In genomic region chr20:57686931-57687652, GRCh38 we compare ENCODE assay signal across 20 cellular contexts. TPM values are rescaled to one million over a fixed set of nuclear protein-coding genes. Genes with fewer than 3 reads are reported as not detected.
A peak's percentile ranks its signal among the peaks of the same experiment; 100 is the strongest.
DNase-seq lines count a peak whose midpoint lies in the region; ATAC-seq, FAIRE-seq and TF ChIP-seq lines count a peak whose summit lies in the region.
"Had no signal": no experiment of that assay in that cellular context is flagged by ENCODE, and none has a peak within 500 bp of the region (broad histone marks: within the 10 kb centered on the region; RNA-seq: fewer than 3 reads in every experiment).

No MANE protein-coding gene starts in this region.

- no peak overlapping the region for H3K4me3 Mint-ChIP-seq in CD8-positive, alpha-beta T cell
- H3K4me3 Mint-ChIP-seq: activated CD4-positive, alpha-beta T cell treated with anti-CD3 and anti-CD28 coated beads, Interleukin-2, amount 10 ng/mL, durations not matched to agents 24 days and 14 days; activated T-helper 1 cell treated with anti-CD3 and anti-CD28 coated beads, Interleukin-12 subunit alpha, Interleukin-12 subunit beta, Interleukin-2, Interleukin-4 antibody, amounts not matched to agents 30 ng/mL and 10 ng/mL and 1 ng/mL, durations not matched to agents 14 hours and 24 hours and 36 hours; H9; neural crest cell; T-helper 2 cell treated with Interferon-gamma antibody and Interleukin-4, amounts not matched to agents 5 μg/mL and 100 μg/mL, for 36 hours had no signal

- H2AFZ ChIP-seq in OCI-LY7 (ENCODE audit: low read length) (no peak overlapping the region), trophoblast cell (ENCODE audit: insufficient read depth, low read length, poor library complexity) (no peak overlapping the region)

- CTCF ChIA-PET in CD8-positive, alpha-beta T cell (lab: Charles Lee) = no interaction called here
- CTCF ChIA-PET in OCI-LY7 (lab: Charles Lee; ENCODE audit: unreplicated experiment) = interaction anchor here (0.6 to 0.9 kb wide), 2 partner anchors 64 to 1079 kb away, joined by 3 read pairs; no protein-coding TSS in a partner anchor

- H3K4me1 ChIP-seq in CD8-positive, alpha-beta T cell (ENCODE audit: insufficient read depth, low read length) = no peaks in the 10 kb centered on the region
- H3K4me1 ChIP-seq in OCI-LY7 (ENCODE audit: insufficient read depth, low read length, poor library complexity, severe bottlenecking) = peaks cover 73% of the 10 kb centered on the region
- peaks cover 65 to 79% of the 10 kb centered on the region in 2 experiments for H3K4me1 ChIP-seq in trophoblast cell (ENCODE audit: control insufficient read depth in 1 of 2, insufficient read depth in 2 of 2, low read length in 2 of 2)

- no peak for DNase-seq in CD8-positive, alpha-beta T cell
- DNase-seq in OCI-LY7 (ENCODE audit: low spot score) (no peak), epithelial cell of prostate (ENCODE audit: low read depth, low spot score) (peak; percentile 69), trophoblast cell (peak in 1 of 2 donors; percentile 67), middle frontal gyrus (ENCODE audit: extremely low spot score, low spot score) (no peak), COLO668 (lab: John Stamatoyannopoulos, UW; ENCODE audit: unreplicated experiment) (no peak), GM12892 (ENCODE audit: insufficient read length) (no peak)
- DNase-seq: activated CD4-positive, alpha-beta T cell treated with anti-CD3 and anti-CD28 coated beads, Interleukin-2, amount 10 ng/mL, durations not matched to agents 24 days and 14 days; colonic mucosa; H9; hippocampal formation; left ventricle myocardium inferior; NCI-H187; NCI-H748 treated with DMSO at 0.1 percent for 48 hours; sigmoid colon; stimulated activated naive CD4-positive, alpha-beta T cell treated with Interleukin-2 at 50 U/mL for 16 hours had no signal

- H3K79me2 ChIP-seq in OCI-LY7 (ENCODE audit: insufficient read depth, low read depth, low read length) (peaks cover 14% of the 10 kb centered on the region; the same call in 1 of the 2 replicates), trophoblast cell (ENCODE audit: control insufficient read depth, insufficient read depth, low read length, poor library complexity) (peaks cover 29% of the 10 kb centered on the region)

- H3K27ac Mint-ChIP-seq in CD8-positive, alpha-beta T cell = no peak overlapping the region
- H3K27ac Mint-ChIP-seq: activated CD4-positive, alpha-beta T cell treated with anti-CD3 and anti-CD28 coated beads, Interleukin-2, amount 10 ng/mL, durations not matched to agents 24 days and 14 days; activated T-helper 1 cell treated with anti-CD3 and anti-CD28 coated beads, Interleukin-12 subunit alpha, Interleukin-12 subunit beta, Interleukin-2, Interleukin-4 antibody, amounts not matched to agents 30 ng/mL and 10 ng/mL and 1 ng/mL, durations not matched to agents 14 hours and 24 hours and 36 hours; T-helper 2 cell treated with Interferon-gamma antibody and Interleukin-4, amounts not matched to agents 5 μg/mL and 100 μg/mL, for 36 hours had no signal

- H4K8ac ChIP-seq in trophoblast cell (ENCODE audit: low read depth, low read length) = no peak overlapping the region

- H3K4me1 Mint-ChIP-seq in CD8-positive, alpha-beta T cell (ENCODE audit: low read depth) = no peaks in the 10 kb centered on the region
- H3K4me1 Mint-ChIP-seq: activated CD4-positive, alpha-beta T cell treated with anti-CD3 and anti-CD28 coated beads, Interleukin-2, amount 10 ng/mL, durations not matched to agents 24 days and 14 days had no signal

- no peak overlapping the region for H3K27ac ChIP-seq in CD8-positive, alpha-beta T cell (ENCODE audit: low read depth, low read length)
- H3K27ac ChIP-seq in OCI-LY7 (ENCODE audit: low read depth, low read length, poor library complexity, severe bottlenecking) = peak overlapping the region; percentile 0
- peak overlapping the region; percentile 99 for H3K27ac ChIP-seq in epithelial cell of prostate
- H3K27ac ChIP-seq in trophoblast cell (ENCODE audit: low read depth, low read length) = peak overlapping the region; percentile 1
- H3K27ac ChIP-seq: colonic mucosa had no signal

- H3K36me3 Mint-ChIP-seq in CD8-positive, alpha-beta T cell = no peaks in the 10 kb centered on the region

- H3K36me3 ChIP-seq in CD8-positive, alpha-beta T cell (ENCODE audit: insufficient read depth, low read length) = no peaks in the 10 kb centered on the region
- H3K36me3 ChIP-seq in OCI-LY7 (ENCODE audit: insufficient read depth, low read length) (no peaks in the 10 kb centered on the region), trophoblast cell (ENCODE audit: control insufficient read depth in 1 of 2, insufficient read depth in 2 of 2, low read length in 2 of 2) (peaks cover 14 to 16% of the 10 kb centered on the region in 2 experiments)
- H3K36me3 ChIP-seq: colonic mucosa, left ventricle myocardium inferior, sigmoid colon had no signal

- no peaks in the 10 kb centered on the region for H3K27me3 ChIP-seq in CD8-positive, alpha-beta T cell (ENCODE audit: insufficient read depth, low read length)
- no peaks in the 10 kb centered on the region for H3K27me3 ChIP-seq in trophoblast cell (ENCODE audit: insufficient read depth, low read length)
- H3K27me3 ChIP-seq: colonic mucosa, sigmoid colon had no signal

- no peaks in the 10 kb centered on the region for H3K27me3 Mint-ChIP-seq in CD8-positive, alpha-beta T cell (ENCODE audit: low read depth)

- H3K9me2 ChIP-seq in OCI-LY7 (ENCODE audit: insufficient read depth, low read length) = no peaks in the 10 kb centered on the region

- H3K9me3 ChIP-seq in CD8-positive, alpha-beta T cell (ENCODE audit: low read length) = no peaks in the 10 kb centered on the region
- no peaks in the 10 kb centered on the region for H3K9me3 ChIP-seq in OCI-LY7 (ENCODE audit: low read length)
- H3K9me3 ChIP-seq in trophoblast cell (ENCODE audit: insufficient read depth, low read depth, low read length) = no peaks in the 10 kb centered on the region
- H3K9me3 ChIP-seq: colonic mucosa, left ventricle myocardium inferior, sigmoid colon had no signal

- H2BK120ac ChIP-seq in trophoblast cell (ENCODE audit: insufficient read depth, low read length, poor library complexity) = no peak overlapping the region

- no peak for TF ChIP-seq POLR2A in GM12892 (IDR thresholded peaks at IDR 0.05; ENCODE audit: low read depth, low read length)

- H3K9me3 Mint-ChIP-seq in CD8-positive, alpha-beta T cell = no peaks in the 10 kb centered on the region
- H3K9me3 Mint-ChIP-seq: activated CD4-positive, alpha-beta T cell treated with anti-CD3 and anti-CD28 coated beads, Interleukin-2, amount 10 ng/mL, durations not matched to agents 24 days and 14 days; activated T-helper 1 cell treated with anti-CD3 and anti-CD28 coated beads, Interleukin-12 subunit alpha, Interleukin-12 subunit beta, Interleukin-2, Interleukin-4 antibody, amounts not matched to agents 30 ng/mL and 10 ng/mL and 1 ng/mL, durations not matched to agents 14 hours and 24 hours and 36 hours; H9; neural crest cell; T-helper 2 cell treated with Interferon-gamma antibody and Interleukin-4, amounts not matched to agents 5 μg/mL and 100 μg/mL, for 36 hours had no signal

- POLR2A ChIA-PET in CD8-positive, alpha-beta T cell (lab: Charles Lee) = no interaction called here
- POLR2A ChIA-PET in OCI-LY7 (lab: Charles Lee) = no interaction called here

- H3K9ac ChIP-seq in trophoblast cell (ENCODE audit: low read length) = no peak overlapping the region

- no peak overlapping the region for H2BK5ac ChIP-seq in trophoblast cell (ENCODE audit: low read depth, low read length, poor library complexity)

- H2BK12ac ChIP-seq in trophoblast cell (ENCODE audit: low read length) = no peak overlapping the region

- FAIRE-seq in GM12892 (lab: Jason Lieb, UNC) = no peak

- ATAC-seq in CD8-positive, alpha-beta T cell = peak; percentile 16
- no peak for ATAC-seq in SK-N-SH treated with all-trans-retinoic acid at 6 μM for 48 hours

- no peak overlapping the region for H2AK5ac ChIP-seq in trophoblast cell (ENCODE audit: low read length)

- H3K4me2 ChIP-seq in OCI-LY7 (ENCODE audit: low read length) (peak overlapping the region; percentile 94), trophoblast cell (ENCODE audit: low read length) (no peak overlapping the region)

- H3K4ac ChIP-seq in trophoblast cell (ENCODE audit: low read depth, low read length) = no peak overlapping the region

- no peaks in the 10 kb centered on the region for H4K20me1 ChIP-seq in OCI-LY7 (ENCODE audit: insufficient read depth, low read length)

- peaks cover 40% of the 10 kb centered on the region for H3K79me1 ChIP-seq in trophoblast cell (ENCODE audit: low read length)

- TF ChIP-seq CTCF in CD8-positive, alpha-beta T cell (IDR thresholded peaks at IDR 0.05) = no peak
- TF ChIP-seq CTCF in OCI-LY7 (conservative IDR thresholded peaks at IDR 0.05; ENCODE audit: low read length) = no peak

- H3K4me3 ChIP-seq in CD8-positive, alpha-beta T cell (ENCODE audit: low read depth, low read length) = no peak overlapping the region
- H3K4me3 ChIP-seq in OCI-LY7 (ENCODE audit: low read depth, low read length, poor library complexity, severe bottlenecking) = no peak overlapping the region
- no peak overlapping the region for H3K4me3 ChIP-seq in trophoblast cell (ENCODE audit: low read depth, low read length)
- H3K4me3 ChIP-seq: colonic mucosa, left ventricle myocardium inferior, sigmoid colon had no signal

- no peak overlapping the region for H3K18ac ChIP-seq in trophoblast cell (ENCODE audit: low read length)

- H3K14ac ChIP-seq in trophoblast cell (ENCODE audit: low read length) = no peak overlapping the region

- H3K23ac ChIP-seq in trophoblast cell (ENCODE audit: low read length) = no peak overlapping the region

- peak overlapping the region; percentile 18 for H4K91ac ChIP-seq in trophoblast cell (ENCODE audit: low read depth, low read length)

- WGBS in trophoblast cell (ENCODE audit: extremely low coverage, insufficient coverage, insufficient read length) = no CpG with 5 or more reads among the region's 12 CpGs

- intact Hi-C loops in CD8-positive, alpha-beta T cell (cut with DNase I, micrococcal nuclease) = no loop called here
- intact Hi-C loops in OCI-LY7 (cut with micrococcal nuclease; ENCODE audit: unreplicated experiment) = no loop called here

- H4K12ac ChIP-seq in trophoblast cell (ENCODE audit: low read depth, low read length) = no peak overlapping the region

- BruUV-seq in OCI-LY7 (replicated peaks; lab: Mats Ljungman, UMichigan) = no TSS peak

TF ChIP-seq in SK-N-SH treated with all-trans-retinoic acid at 6 μM for 48 hours, 23 proteins besides CTCF, POLR2A, EP300 and RAD21 (continues in another document):
- TF ChIP-seq RARB (CRISPR knock-in tag; IDR thresholded peaks at IDR 0.05) (no peak), ZFP3 (CRISPR knock-in tag; IDR thresholded peaks at IDR 0.05) (no peak)

RNA-seq across cellular contexts. Expression of gene PMEPA1, which starts 22.7 kb away (rescaled TPM):
- 10 to 100 TPM; 22.2 to 22.4 TPM for total RNA-seq in CD8-positive, alpha-beta T cell
- total RNA-seq in OCI-LY7 (2014; rRNA removed; shearing (Covaris generic)) = 1.4 and 1.8 TPM in 2 replicates
- total RNA-seq in OCI-LY7 (2022) = 3.7 and 4.3 TPM in 2 replicates
- polyA plus RNA-seq in trophoblast cell (2013) = 43.9 and 46.9 TPM in 2 replicates
- 0.78 TPM for polyA plus RNA-seq in GM12892 (2012; ENCODE audit: missing spikeins)

Comparison
In these comparisons a context has a peak if more than half of its experiments do, and no peak if none do; other contexts are left out.
1. RNA of gene PMEPA1, which starts 22.7 kb away (total RNA-seq): 22.2 to 22.4 TPM in CD8-positive, alpha-beta T cell; 1.4 to 4.3 TPM in OCI-LY7; every median in the first group is over 4 times any median in the second.